ENCODE assay signal across 28 cellular contexts in the genomic region with DNA sequence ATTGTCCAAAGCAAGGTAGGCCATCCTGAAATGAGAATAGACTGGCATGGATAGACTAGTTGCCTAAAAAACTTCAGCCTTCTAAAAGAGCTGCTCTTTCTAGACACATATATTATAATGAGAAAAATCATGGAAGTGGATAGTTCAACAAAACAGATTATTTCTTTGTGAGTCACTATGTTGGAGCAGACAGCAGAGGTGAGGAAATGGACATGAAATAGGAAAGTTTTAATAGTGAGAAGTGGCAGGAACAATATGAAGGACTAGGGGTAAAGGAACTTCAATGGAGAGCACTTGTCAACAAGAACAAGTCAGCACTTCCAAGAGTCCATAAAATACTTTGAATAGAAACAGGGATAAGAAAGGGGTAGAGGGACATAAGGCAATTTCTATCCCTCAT.
DNase-seq lines count a peak whose midpoint lies in the region; ATAC-seq and TF ChIP-seq lines count a peak whose summit lies in the region.
"Had no signal": no experiment of that assay in that cellular context is flagged by ENCODE, and none has a peak within 500 bp of the region (broad histone marks: within the 10 kb centered on the region; RNA-seq: fewer than 3 reads in every experiment).

No MANE protein-coding gene starts in this region.

- TF ChIP-seq CTCF in HFFc6 (IDR thresholded peaks at IDR 0.05) (no peak), brain microvascular endothelial cell (IDR thresholded peaks at IDR 0.05; ENCODE audit: low read depth, low read length, missing control alignments) (no peak)

- H3K4me3 ChIP-seq in brain microvascular endothelial cell (ENCODE audit: low read depth, low read length) (no peak overlapping the region), skeletal muscle satellite cell (ENCODE audit: low read length) (no peak overlapping the region), right cardiac atrium (ENCODE audit: low read length) (no peak overlapping the region)
- H3K4me3 ChIP-seq: body of pancreas, hepatocyte, lung, mucosa of descending colon, psoas muscle, sigmoid colon, SJSA1, tibial nerve had no signal

- H3K9me3 Mint-ChIP-seq in HFFc6, result no peaks in the 10 kb centered on the region
- H3K9me3 Mint-ChIP-seq: activated naive CD8-positive, alpha-beta T cell treated with anti-CD3 and anti-CD28 coated beads, Interleukin-2, amount 50 U/mL, for 24 hours had no signal

- H3K27ac ChIP-seq in brain microvascular endothelial cell (peak overlapping the region; percentile 71), right cardiac atrium (ENCODE audit: low read length) (no peak overlapping the region)
- H3K27ac ChIP-seq: body of pancreas, hepatocyte, psoas muscle, sigmoid colon, SJSA1, tibial nerve had no signal

- H3K36me3 Mint-ChIP-seq in HFFc6 (ENCODE audit: low read depth), result no peaks in the 10 kb centered on the region
- H3K36me3 Mint-ChIP-seq: activated CD8-positive, alpha-beta memory T cell treated with anti-CD3 and anti-CD28 coated beads, Interleukin-2, amount 10 ng/mL, durations not matched to agents 7 days and 5 days; natural killer cell treated with Interleukin-12 subunit alpha and Interleukin-12 subunit beta and Interleukin-15 and Interleukin-18, amount 100 ng/mL, for 72 hours had no signal

- H3K4me3 Mint-ChIP-seq in HFFc6, result no peak overlapping the region
- H3K4me3 Mint-ChIP-seq: activated CD8-positive, alpha-beta memory T cell treated with anti-CD3 and anti-CD28 coated beads, Interleukin-2, amount 10 ng/mL, durations not matched to agents 7 days and 5 days; activated naive CD8-positive, alpha-beta T cell treated with anti-CD3 and anti-CD28 coated beads, Interleukin-2, amount 50 U/mL, for 24 hours; activated T-cell treated with anti-CD3 and anti-CD28 coated beads, Interleukin-2, amount 50 U/mL, for 4 hours; natural killer cell treated with Interleukin-12 subunit alpha and Interleukin-12 subunit beta and Interleukin-15 and Interleukin-18, amount 100 ng/mL, for 72 hours had no signal

- no peaks in the 10 kb centered on the region for H3K27me3 Mint-ChIP-seq in HFFc6 (ENCODE audit: insufficient read depth)
- H3K27me3 Mint-ChIP-seq: activated CD8-positive, alpha-beta memory T cell treated with anti-CD3 and anti-CD28 coated beads, Interleukin-2, amount 10 ng/mL, durations not matched to agents 7 days and 5 days; activated naive CD8-positive, alpha-beta T cell treated with anti-CD3 and anti-CD28 coated beads, Interleukin-2, amount 50 U/mL, for 24 hours; natural killer cell treated with Interleukin-12 subunit alpha and Interleukin-12 subunit beta and Interleukin-15 and Interleukin-18, amount 100 ng/mL, for 72 hours had no signal

- H3K36me3 ChIP-seq in brain microvascular endothelial cell (replicated peaks) (no peaks in the 10 kb centered on the region), skeletal muscle satellite cell (ENCODE audit: insufficient read depth, low read length) (no peaks in the 10 kb centered on the region)
- H3K36me3 ChIP-seq: sigmoid colon, SJSA1, tibial nerve had no signal

- peak overlapping the region; percentile 40 for H3K4me2 ChIP-seq in skeletal muscle satellite cell (ENCODE audit: low read length)
- H3K4me2 ChIP-seq: hepatocyte had no signal

- H3K27ac Mint-ChIP-seq in HFFc6, result peak overlapping the region; percentile 52
- H3K27ac Mint-ChIP-seq: activated CD8-positive, alpha-beta memory T cell treated with anti-CD3 and anti-CD28 coated beads, Interleukin-2, amount 10 ng/mL, durations not matched to agents 7 days and 5 days; activated naive CD8-positive, alpha-beta T cell treated with anti-CD3 and anti-CD28 coated beads, Interleukin-2, amount 50 U/mL, for 24 hours; natural killer cell treated with Interleukin-12 subunit alpha and Interleukin-12 subunit beta and Interleukin-15 and Interleukin-18, amount 100 ng/mL, for 72 hours had no signal

- H3K4me1 ChIP-seq in skeletal muscle satellite cell (ENCODE audit: control insufficient read depth, insufficient read depth, low read length) (peaks cover 61% of the 10 kb centered on the region), right cardiac atrium (ENCODE audit: control insufficient read depth, insufficient read depth, low read length) (no peaks in the 10 kb centered on the region)
- H3K4me1 ChIP-seq: body of pancreas, psoas muscle had no signal

- H3K27me3 ChIP-seq in brain microvascular endothelial cell (replicated peaks), result no peaks in the 10 kb centered on the region
- H3K27me3 ChIP-seq in skeletal muscle satellite cell (ENCODE audit: control insufficient read depth, insufficient read depth, low read length), result no peaks in the 10 kb centered on the region
- no peaks in the 10 kb centered on the region for H3K27me3 ChIP-seq in right cardiac atrium (ENCODE audit: control insufficient read depth, insufficient read depth)
- H3K27me3 ChIP-seq: body of pancreas, hepatocyte, sigmoid colon, SJSA1, tibial nerve had no signal

- intact Hi-C loops in right cardiac atrium (cut with DNase I), result no loop called here

- in situ Hi-C loops in brain microvascular endothelial cell (cut with HindIII; ENCODE audit: low pct_ligation_motif_present, low sequenced_read_pairs), result no loop called here

- no peak for DNase-seq in HFFc6
- DNase-seq in brain microvascular endothelial cell, result no peak
- peak; percentile 20 for DNase-seq in fibroblast of peridontal ligament (ENCODE audit: extremely low read depth)
- DNase-seq in right cardiac atrium, result no peak
- DNase-seq: activated CD8-positive, alpha-beta memory T cell treated with anti-CD3 and anti-CD28 coated beads, Interleukin-2, amount 10 ng/mL, durations not matched to agents 7 days and 5 days; activated naive CD4-positive, alpha-beta T cell; activated naive CD8-positive, alpha-beta T cell treated with anti-CD3 and anti-CD28 coated beads, Interleukin-2, amount 50 U/mL, for 24 hours; activated T-cell treated with anti-CD3 and anti-CD28 coated beads, Interleukin-2, amount 50 U/mL, for 4 hours; body of pancreas; C1 segment of cervical spinal cord; mucosa of descending colon; NCI-H1092 treated with DMSO at 0.1 percent for 48 hours; NCI-H1694 treated with DMSO at 0.1 percent for 48 hours; NCI-H446 treated with DMSO at 0.1 percent for 48 hours; NCI-H774; occipital lobe; psoas muscle; sigmoid colon; stimulated activated CD4-positive, alpha-beta T cell treated with anti-CD3 and anti-CD28 coated beads, Interleukin-4, amount 100 ng/mL, for 4 hours; T-helper 1 cell had no signal

- no peaks in the 10 kb centered on the region for H3K9me3 ChIP-seq in skeletal muscle satellite cell (replicated peaks; ENCODE audit: low read length)
- no peaks in the 10 kb centered on the region for H3K9me3 ChIP-seq in right cardiac atrium (ENCODE audit: control insufficient read depth, low read length)
- H3K9me3 ChIP-seq: body of pancreas, mucosa of descending colon, psoas muscle, sigmoid colon, SJSA1, tibial nerve had no signal

- peaks cover 69% of the 10 kb centered on the region for H3K4me1 Mint-ChIP-seq in HFFc6 (ENCODE audit: low read depth)
- H3K4me1 Mint-ChIP-seq: activated CD8-positive, alpha-beta memory T cell treated with anti-CD3 and anti-CD28 coated beads, Interleukin-2, amount 10 ng/mL, durations not matched to agents 7 days and 5 days; activated naive CD8-positive, alpha-beta T cell treated with anti-CD3 and anti-CD28 coated beads, Interleukin-2, amount 50 U/mL, for 24 hours had no signal

- H3K9ac ChIP-seq in skeletal muscle satellite cell (ENCODE audit: low read depth, low read length), result peak overlapping the region; percentile 75

- no peak for ATAC-seq in GM18511 (IDR thresholded peaks at IDR 0.05; ENCODE audit: unreplicated experiment)
- no peak for ATAC-seq in right cardiac atrium
- ATAC-seq in HG03469 (IDR thresholded peaks at IDR 0.05; ENCODE audit: unreplicated experiment), result no peak
- ATAC-seq: activated CD8-positive, alpha-beta memory T cell treated with anti-CD3 and anti-CD28 coated beads, Interleukin-2, amount 10 ng/mL, durations not matched to agents 7 days and 5 days; activated naive CD8-positive, alpha-beta T cell treated with anti-CD3 and anti-CD28 coated beads, Interleukin-2, amount 50 U/mL, for 24 hours; activated T-cell treated with anti-CD3 and anti-CD28 coated beads, Interleukin-2, amount 50 U/mL, for 4 hours; body of pancreas; mucosa of descending colon; natural killer cell treated with Interleukin-12 subunit alpha and Interleukin-12 subunit beta and Interleukin-15 and Interleukin-18, amount 100 ng/mL, for 72 hours; psoas muscle had no signal
